In genomic region chr22:43990044-43990443, GRCh38 we compare ENCODE assay signal across 20 cellular contexts.
"Had no signal": no experiment of that assay in that cellular context is flagged by ENCODE, and none has a peak within 500 bp of the region (broad histone marks: within the 10 kb centered on the region; RNA-seq: fewer than 3 reads in every experiment).

No MANE protein-coding gene starts in this region.

- H3K27ac ChIP-seq: prostate gland, suprapubic skin, transverse colon had no signal

- H3K4me3 ChIP-seq: mucosa of descending colon, prostate gland, suprapubic skin, transverse colon had no signal

- H3K9me3 ChIP-seq: mucosa of descending colon, prostate gland, suprapubic skin, transverse colon had no signal

- ATAC-seq: activated CD4-positive, alpha-beta T cell treated with anti-CD3 and anti-CD28 coated beads for 36 hours; effector memory CD8-positive, alpha-beta T cell; left ventricle myocardium superior; mucosa of descending colon; right cardiac atrium; stimulated activated naive CD8-positive, alpha-beta T cell treated with anti-CD3 and anti-CD28 coated beads, Interleukin-15, amount 100 ng/mL, for 72 hours had no signal

- H3K27me3 ChIP-seq: suprapubic skin, transverse colon had no signal

- H3K4me1 ChIP-seq: prostate gland had no signal

- DNase-seq: activated CD4-positive, alpha-beta T cell treated with anti-CD3 and anti-CD28 coated beads for 36 hours; activated CD4-positive, alpha-beta T cell treated with anti-CD3 and anti-CD28 coated beads, Interleukin-2, amount 50 U/mL, for 48 hours; activated naive CD4-positive, alpha-beta T cell; activated naive CD8-positive, alpha-beta T cell treated with anti-CD3 and anti-CD28 coated beads for 36 hours; amniotic stem cell; dermis blood vessel endothelial cell; effector memory CD8-positive, alpha-beta T cell; immature natural killer cell; kidney glomerular epithelial cell; left ventricle myocardium superior; mucosa of descending colon; naive B cell; right cardiac atrium; small intestine; stimulated activated CD4-positive, alpha-beta T cell treated with anti-CD3 and anti-CD28 coated beads, Interleukin-15, amount 100 ng/mL, for 24 hours; stimulated activated CD4-positive, alpha-beta T cell treated with anti-CD3 and anti-CD28 coated beads, Interleukin-2, amount 100 ng/mL, for 48 hours; stimulated activated naive CD8-positive, alpha-beta T cell treated with anti-CD3 and anti-CD28 coated beads, Interleukin-15, amount 100 ng/mL, for 72 hours; transverse colon had no signal
